1 cellular context compared by ENCODE assay signal in genomic region chr9:128786681-128787582, GRCh38.
TF ChIP-seq lines count a peak whose summit lies in the region.

TBC1D13 (plus strand) TSS chr9:128787253; CDS start chr9:128787354, 101 bp downstream.

TF ChIP-seq in K562, 482 proteins besides CTCF, POLR2A, EP300 and RAD21 (continued from another document and continues in another):
- peak; percentile 75 for TF ChIP-seq PRDM10 (IDR thresholded peaks at IDR 0.05; ENCODE audit: partially characterized antibody)
- TF ChIP-seq COPS2 (conservative IDR thresholded peaks at IDR 0.05): no peak
- TF ChIP-seq STAT5B (CRISPR knock-in tag; IDR thresholded peaks at IDR 0.05): no peak
- no peak; the same call in 1 of the 2 replicates for TF ChIP-seq POLR2H (tag; IDR thresholded peaks at IDR 0.05; ENCODE audit: low read depth)
- no peak for TF ChIP-seq POLR3A (IDR thresholded peaks at IDR 0.05; ENCODE audit: borderline replicate concordance, extremely low read depth, insufficient read depth, insufficient read length)
- TF ChIP-seq ZNF830 (CRISPR knock-in tag; IDR thresholded peaks at IDR 0.05): 0 out of 2 replicates have a peak, but pooled peaks have one; percentile 66
- TF ChIP-seq FOXJ2 (tag; IDR thresholded peaks at IDR 0.05): no peak
- TF ChIP-seq ZNF146 (CRISPR knock-in tag; IDR thresholded peaks at IDR 0.05; ENCODE audit: unreplicated experiment): no peak
- TF ChIP-seq MXI1 (IDR thresholded peaks at IDR 0.05; ENCODE audit: low read depth, low read length): peak; percentile 53; the same call in 1 of the 2 replicates
- no peak for TF ChIP-seq ZKSCAN3 (CRISPR knock-in tag; IDR thresholded peaks at IDR 0.05)
- TF ChIP-seq POLR3G (IDR thresholded peaks at IDR 0.05; ENCODE audit: extremely low read depth, insufficient read length, insufficient replicate concordance): no peak
- TF ChIP-seq CXXC5 (CRISPR knock-in tag; IDR thresholded peaks at IDR 0.05): peak; percentile 98
- peak; percentile 53 for TF ChIP-seq NEUROD1 (IDR thresholded peaks at IDR 0.05; ENCODE audit: borderline replicate concordance, low read depth, low read length, partially characterized antibody)
- TF ChIP-seq HNRNPK (IDR thresholded peaks at IDR 0.05; ENCODE audit: low read depth, low read length, poor library complexity, severe bottlenecking): peak; percentile 27
- no peak for TF ChIP-seq PRMT5 (CRISPR knock-in tag; IDR thresholded peaks at IDR 0.05)
- TF ChIP-seq SIN3A (IDR thresholded peaks at IDR 0.05; ENCODE audit: borderline replicate concordance in 2 of 2, control insufficient read depth in 1 of 2, low read depth in 2 of 2, low read length in 2 of 2): peak; percentile 67 to 72; a peak in 3 of 4 replicates
- TF ChIP-seq, protein P1, sequence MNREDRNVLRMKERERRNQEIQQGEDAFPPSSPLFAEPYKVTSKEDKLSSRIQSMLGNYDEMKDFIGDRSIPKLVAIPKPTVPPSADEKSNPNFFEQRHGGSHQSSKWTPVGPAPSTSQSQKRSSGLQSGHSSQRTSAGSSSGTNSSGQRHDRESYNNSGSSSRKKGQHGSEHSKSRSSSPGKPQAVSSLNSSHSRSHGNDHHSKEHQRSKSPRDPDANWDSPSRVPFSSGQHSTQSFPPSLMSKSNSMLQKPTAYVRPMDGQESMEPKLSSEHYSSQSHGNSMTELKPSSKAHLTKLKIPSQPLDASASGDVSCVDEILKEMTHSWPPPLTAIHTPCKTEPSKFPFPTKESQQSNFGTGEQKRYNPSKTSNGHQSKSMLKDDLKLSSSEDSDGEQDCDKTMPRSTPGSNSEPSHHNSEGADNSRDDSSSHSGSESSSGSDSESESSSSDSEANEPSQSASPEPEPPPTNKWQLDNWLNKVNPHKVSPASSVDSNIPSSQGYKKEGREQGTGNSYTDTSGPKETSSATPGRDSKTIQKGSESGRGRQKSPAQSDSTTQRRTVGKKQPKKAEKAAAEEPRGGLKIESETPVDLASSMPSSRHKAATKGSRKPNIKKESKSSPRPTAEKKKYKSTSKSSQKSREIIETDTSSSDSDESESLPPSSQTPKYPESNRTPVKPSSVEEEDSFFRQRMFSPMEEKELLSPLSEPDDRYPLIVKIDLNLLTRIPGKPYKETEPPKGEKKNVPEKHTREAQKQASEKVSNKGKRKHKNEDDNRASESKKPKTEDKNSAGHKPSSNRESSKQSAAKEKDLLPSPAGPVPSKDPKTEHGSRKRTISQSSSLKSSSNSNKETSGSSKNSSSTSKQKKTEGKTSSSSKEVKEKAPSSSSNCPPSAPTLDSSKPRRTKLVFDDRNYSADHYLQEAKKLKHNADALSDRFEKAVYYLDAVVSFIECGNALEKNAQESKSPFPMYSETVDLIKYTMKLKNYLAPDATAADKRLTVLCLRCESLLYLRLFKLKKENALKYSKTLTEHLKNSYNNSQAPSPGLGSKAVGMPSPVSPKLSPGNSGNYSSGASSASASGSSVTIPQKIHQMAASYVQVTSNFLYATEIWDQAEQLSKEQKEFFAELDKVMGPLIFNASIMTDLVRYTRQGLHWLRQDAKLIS (CRISPR knock-in tag; IDR thresholded peaks at IDR 0.05): peak; percentile 78
- TF ChIP-seq CC2D1A (IDR thresholded peaks at IDR 0.05): 0 out of 2 replicates have a peak, but pooled peaks have one; percentile 31
- no peak for TF ChIP-seq ATF1 (CRISPR knock-in tag; IDR thresholded peaks at IDR 0.05)
- peak; percentile 80 for TF ChIP-seq ATF1 (tag; IDR thresholded peaks at IDR 0.05)
- TF ChIP-seq FOS (IDR thresholded peaks at IDR 0.05; ENCODE audit: extremely low read depth, insufficient read length): no peak
- no peak for TF ChIP-seq ZNF79 (CRISPR knock-in tag; IDR thresholded peaks at IDR 0.05; ENCODE audit: low read depth)
- no peak for TF ChIP-seq CHAMP1 (IDR thresholded peaks at IDR 0.05)
- no peak for TF ChIP-seq KLF10 (CRISPR knock-in tag; IDR thresholded peaks at IDR 0.05)
- no peak for TF ChIP-seq PTTG1 (tag; IDR thresholded peaks at IDR 0.05; ENCODE audit: low read depth)
- TF ChIP-seq HLTF (IDR thresholded peaks at IDR 0.05): peak; percentile 52; the same call in 1 of the 2 replicates
- no peak for TF ChIP-seq PTBP1 (IDR thresholded peaks at IDR 0.05; ENCODE audit: low read depth, low read length)
- no peak for TF ChIP-seq PPARD (CRISPR knock-in tag; IDR thresholded peaks at IDR 0.05)
- TF ChIP-seq SMARCE1 (IDR thresholded peaks at IDR 0.05): peak; percentile 37; the same call in 1 of the 2 replicates
- no peak for TF ChIP-seq ZNF699 (CRISPR knock-in tag; IDR thresholded peaks at IDR 0.05; ENCODE audit: insufficient replicate concordance)
- peak; percentile 60; the same call in 1 of the 2 replicates for TF ChIP-seq THAP7 (CRISPR knock-in tag; IDR thresholded peaks at IDR 0.05)
- no peak for TF ChIP-seq ZNF197 (CRISPR knock-in tag; IDR thresholded peaks at IDR 0.05; ENCODE audit: low read depth)
- TF ChIP-seq, protein P2, sequence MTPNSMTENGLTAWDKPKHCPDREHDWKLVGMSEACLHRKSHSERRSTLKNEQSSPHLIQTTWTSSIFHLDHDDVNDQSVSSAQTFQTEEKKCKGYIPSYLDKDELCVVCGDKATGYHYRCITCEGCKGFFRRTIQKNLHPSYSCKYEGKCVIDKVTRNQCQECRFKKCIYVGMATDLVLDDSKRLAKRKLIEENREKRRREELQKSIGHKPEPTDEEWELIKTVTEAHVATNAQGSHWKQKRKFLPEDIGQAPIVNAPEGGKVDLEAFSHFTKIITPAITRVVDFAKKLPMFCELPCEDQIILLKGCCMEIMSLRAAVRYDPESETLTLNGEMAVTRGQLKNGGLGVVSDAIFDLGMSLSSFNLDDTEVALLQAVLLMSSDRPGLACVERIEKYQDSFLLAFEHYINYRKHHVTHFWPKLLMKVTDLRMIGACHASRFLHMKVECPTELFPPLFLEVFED (CRISPR knock-in tag; conservative IDR thresholded peaks at IDR 0.05): no peak
- TF ChIP-seq ZNF764 (CRISPR knock-in tag; IDR thresholded peaks at IDR 0.05; ENCODE audit: low read depth): no peak
- TF ChIP-seq POU5F1 (IDR thresholded peaks at IDR 0.05; ENCODE audit: borderline replicate concordance, low read depth, low read length, partially characterized antibody): no peak
- TF ChIP-seq ZC3H11A (IDR thresholded peaks at IDR 0.05; ENCODE audit: low read depth, low read length): peak; percentile 39; the same call in 1 of the 2 replicates
- TF ChIP-seq MYNN (IDR thresholded peaks at IDR 0.05): no peak
- TF ChIP-seq MYNN (CRISPR knock-in tag; IDR thresholded peaks at IDR 0.05): no peak
- peak; percentile 39; the same call in 1 of the 2 replicates for TF ChIP-seq ZNF121 (CRISPR knock-in tag; conservative IDR thresholded peaks at IDR 0.05)
- TF ChIP-seq, protein P3, sequence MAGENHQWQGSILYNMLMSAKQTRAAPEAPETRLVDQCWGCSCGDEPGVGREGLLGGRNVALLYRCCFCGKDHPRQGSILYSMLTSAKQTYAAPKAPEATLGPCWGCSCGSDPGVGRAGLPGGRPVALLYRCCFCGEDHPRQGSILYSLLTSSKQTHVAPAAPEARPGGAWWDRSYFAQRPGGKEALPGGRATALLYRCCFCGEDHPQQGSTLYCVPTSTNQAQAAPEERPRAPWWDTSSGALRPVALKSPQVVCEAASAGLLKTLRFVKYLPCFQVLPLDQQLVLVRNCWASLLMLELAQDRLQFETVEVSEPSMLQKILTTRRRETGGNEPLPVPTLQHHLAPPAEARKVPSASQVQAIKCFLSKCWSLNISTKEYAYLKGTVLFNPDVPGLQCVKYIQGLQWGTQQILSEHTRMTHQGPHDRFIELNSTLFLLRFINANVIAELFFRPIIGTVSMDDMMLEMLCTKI (IDR thresholded peaks at IDR 0.05; ENCODE audit: partially characterized antibody): no peak
- TF ChIP-seq SNIP1 (IDR thresholded peaks at IDR 0.05; ENCODE audit: low read depth): no peak
- no peak for TF ChIP-seq ZNF778 (CRISPR knock-in tag; IDR thresholded peaks at IDR 0.05)
- TF ChIP-seq WHSC1 (IDR thresholded peaks at IDR 0.05; ENCODE audit: low read length): no peak
- TF ChIP-seq SIN3B (IDR thresholded peaks at IDR 0.05; ENCODE audit: low read depth): peak; percentile 84
- TF ChIP-seq ZNF282 (CRISPR knock-in tag; IDR thresholded peaks at IDR 0.05): peak; percentile 73
- TF ChIP-seq OTX1 (CRISPR knock-in tag; IDR thresholded peaks at IDR 0.05): no peak
- no peak for TF ChIP-seq ZNF707 (CRISPR knock-in tag; conservative IDR thresholded peaks at IDR 0.05)
- no peak for TF ChIP-seq ZNF507 (tag; conservative IDR thresholded peaks at IDR 0.05)
- TF ChIP-seq, protein P4, sequence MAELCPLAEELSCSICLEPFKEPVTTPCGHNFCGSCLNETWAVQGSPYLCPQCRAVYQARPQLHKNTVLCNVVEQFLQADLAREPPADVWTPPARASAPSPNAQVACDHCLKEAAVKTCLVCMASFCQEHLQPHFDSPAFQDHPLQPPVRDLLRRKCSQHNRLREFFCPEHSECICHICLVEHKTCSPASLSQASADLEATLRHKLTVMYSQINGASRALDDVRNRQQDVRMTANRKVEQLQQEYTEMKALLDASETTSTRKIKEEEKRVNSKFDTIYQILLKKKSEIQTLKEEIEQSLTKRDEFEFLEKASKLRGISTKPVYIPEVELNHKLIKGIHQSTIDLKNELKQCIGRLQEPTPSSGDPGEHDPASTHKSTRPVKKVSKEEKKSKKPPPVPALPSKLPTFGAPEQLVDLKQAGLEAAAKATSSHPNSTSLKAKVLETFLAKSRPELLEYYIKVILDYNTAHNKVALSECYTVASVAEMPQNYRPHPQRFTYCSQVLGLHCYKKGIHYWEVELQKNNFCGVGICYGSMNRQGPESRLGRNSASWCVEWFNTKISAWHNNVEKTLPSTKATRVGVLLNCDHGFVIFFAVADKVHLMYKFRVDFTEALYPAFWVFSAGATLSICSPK (IDR thresholded peaks at IDR 0.05; ENCODE audit: borderline replicate concordance): no peak
- TF ChIP-seq BACH1 (tag; IDR thresholded peaks at IDR 0.05): no peak
- no peak for TF ChIP-seq ZNF780A (CRISPR knock-in tag; IDR thresholded peaks at IDR 0.05)
- TF ChIP-seq ZNF140 (CRISPR knock-in tag; IDR thresholded peaks at IDR 0.05): no peak
- peak; percentile 91; the same call in 1 of the 2 replicates for TF ChIP-seq CBX1 (IDR thresholded peaks at IDR 0.05; ENCODE audit: low read depth)
- peak; percentile 87 for TF ChIP-seq ETV5 (CRISPR knock-in tag; IDR thresholded peaks at IDR 0.05; ENCODE audit: low read depth)
- TF ChIP-seq THRAP3 (IDR thresholded peaks at IDR 0.05; ENCODE audit: borderline replicate concordance): no peak
- TF ChIP-seq NCOA1 (IDR thresholded peaks at IDR 0.05; ENCODE audit: low read depth): peak; percentile 92
- no peak for TF ChIP-seq ERF (CRISPR knock-in tag; IDR thresholded peaks at IDR 0.05)
- no peak; the same call in 1 of the 2 replicates for TF ChIP-seq MED1 (CRISPR knock-in tag; IDR thresholded peaks at IDR 0.05; ENCODE audit: borderline replicate concordance)
- no peak for TF ChIP-seq SMAD1 (IDR thresholded peaks at IDR 0.05; ENCODE audit: low read depth, low read length, partially characterized antibody)
- 0 out of 2 replicates have a peak, but pooled peaks have one; percentile 29 for TF ChIP-seq ZNF584 (CRISPR knock-in tag; IDR thresholded peaks at IDR 0.05; ENCODE audit: low read depth)
- TF ChIP-seq RBM22 (IDR thresholded peaks at IDR 0.05; ENCODE audit: low read depth, low read length, poor library complexity, severe bottlenecking): peak; percentile 52
- no peak for TF ChIP-seq HNRNPL (IDR thresholded peaks at IDR 0.05; ENCODE audit: low read depth, low read length)
- TF ChIP-seq ZFP36 (IDR thresholded peaks at IDR 0.05; ENCODE audit: low read depth, low read length, partially characterized antibody): no peak
- TF ChIP-seq EWSR1 (IDR thresholded peaks at IDR 0.05; ENCODE audit: borderline replicate concordance, low read depth, partially characterized antibody): no peak
- no peak for TF ChIP-seq ARHGAP35 (IDR thresholded peaks at IDR 0.05; ENCODE audit: partially characterized antibody)
